ENCODE assay signal across 8 cellular contexts in genomic region chr4:78644744-78645330, GRCh38.
DNase-seq lines count a peak whose midpoint lies in the region; ATAC-seq, FAIRE-seq and TF ChIP-seq lines count a peak whose summit lies in the region.

No MANE protein-coding gene starts in this region.

- H3K27ac ChIP-seq in DOHH2 (ENCODE audit: low read depth, low read length), result no peak overlapping the region
- peak overlapping the region; percentile 92 for H3K27ac ChIP-seq in SJSA1
- no peak overlapping the region for H3K27ac ChIP-seq in GM12878 (ENCODE audit: control insufficient read depth, insufficient read depth)
- H3K27ac ChIP-seq in iPS DF 6.9 (ENCODE audit: low read length), result no peak overlapping the region

- peak; percentile 91 for FAIRE-seq in GM12878 (lab: Jason Lieb, UNC)

- CTCF ChIA-PET in GM12878 (lab: Yijun Ruan, JAX), result interaction anchor here (0.6 to 8.3 kb wide), 28 partner anchors 9 to 246 kb away, joined by 3 to 101 read pairs (median 6); partner anchors contain the start of gene BMP2K

- in situ Hi-C loops in GM12878 (cut with MboI), result no loop called here

- no peak overlapping the region for H2AFZ ChIP-seq in GM12878 (ENCODE audit: control insufficient read depth, low read depth, low read length)

- peak; percentile 87 for TF ChIP-seq RAD21 in GM12878 (IDR thresholded peaks at IDR 0.05; ENCODE audit: insufficient read depth, low read depth, low read length)

- H3K4me3 ChIP-seq in DOHH2 (ENCODE audit: low read length), result no peak overlapping the region
- H3K4me3 ChIP-seq in SJSA1, result no peak overlapping the region
- H3K4me3 ChIP-seq in GM12878, result no peak overlapping the region
- no peak overlapping the region for H3K4me3 ChIP-seq in iPS DF 6.9 (ENCODE audit: low read length)

- DNase-seq in SJSA1 (ENCODE audit: low read depth in 1 of 2, low spot score in 2 of 2) (peak; percentile 52 to 66), GM12878 (ENCODE audit: low read depth, low spot score) (no peak), iPS DF 6.9 (ENCODE audit: low read depth, low spot score) (peak; percentile 27), COLO668 (lab: John Stamatoyannopoulos, UW; ENCODE audit: unreplicated experiment) (no peak)
- peak; percentile 5 to 17 for DNase-seq in stimulated activated CD4-positive, alpha-beta T cell treated with anti-CD3 and anti-CD28 coated beads, Interleukin-12 subunit alpha, Interleukin-12 subunit beta, amount 100 ng/mL, for 24 hours (ENCODE audit: low read depth in 2 of 2)

- H3F3A ChIP-seq in DOHH2 (ENCODE audit: control insufficient read depth, insufficient read depth), result no peaks in the 10 kb centered on the region

- peak; percentile 96 for ATAC-seq in GM19455 (IDR thresholded peaks at IDR 0.05; ENCODE audit: unreplicated experiment)
- peak; percentile 87 for ATAC-seq in HG03460 (IDR thresholded peaks at IDR 0.05; ENCODE audit: unreplicated experiment)
- ATAC-seq in GM12878, result peak; percentile 92

- SMC1A ChIA-PET in GM12878 (lab: Charles Lee; ENCODE audit: uncharacterized antibody, unreplicated experiment), result interaction anchor here (0.8 to 7.7 kb wide), 28 partner anchors 9 to 586 kb away, joined by 3 to 99 read pairs (median 4); no protein-coding TSS in a partner anchor

- no peak overlapping the region for H3K4me2 ChIP-seq in DOHH2 (ENCODE audit: low read length)
- no peak overlapping the region for H3K4me2 ChIP-seq in GM12878 (ENCODE audit: control insufficient read depth, insufficient read depth)

- intact Hi-C loops in GM12878 (cut with micrococcal nuclease; ENCODE audit: unreplicated experiment), result loop anchor here (2.0 to 5.0 kb wide), 2 partner anchors 106 to 132 kb away; partner anchors contain the start of gene BMP2K

- H3K9me3 ChIP-seq in DOHH2 (ENCODE audit: control insufficient read depth, insufficient read depth, low read length) (no peaks in the 10 kb centered on the region), SJSA1 (replicated peaks) (no peaks in the 10 kb centered on the region), GM12878 (replicated peaks; ENCODE audit: control insufficient read depth, insufficient read depth, low read length) (no peaks in the 10 kb centered on the region), iPS DF 6.9 (ENCODE audit: control insufficient read depth, insufficient read depth, low read length) (no peaks in the 10 kb centered on the region)

- TF ChIP-seq CTCF in DOHH2 (IDR thresholded peaks at IDR 0.05; ENCODE audit: low read depth, low read length, poor library complexity, severe bottlenecking), result peak; percentile 70
- TF ChIP-seq CTCF in GM12878 (IDR thresholded peaks at IDR 0.05 in 2 of 3, conservative IDR thresholded peaks at IDR 0.05 in 1 of 3; ENCODE audit: control insufficient read depth in 2 of 3, extremely low read depth in 1 of 3, insufficient read depth in 1 of 3, low read depth in 3 of 3, low read length in 3 of 3), result peak; percentile 78 to 92 (median 92)

- POLR2A ChIA-PET in GM12878 (lab: Charles Lee), result interaction anchor here (0.8 to 2.1 kb wide), 3 partner anchors 18 to 219 kb away, joined by 3 to 6 read pairs (median 5); no protein-coding TSS in a partner anchor

- H3K27me3 ChIP-seq in DOHH2 (ENCODE audit: control insufficient read depth, low read length) (no peaks in the 10 kb centered on the region), SJSA1 (replicated peaks) (no peaks in the 10 kb centered on the region), GM12878 (replicated peaks in 1 of 2; ENCODE audit: control insufficient read depth in 2 of 2, insufficient read depth in 2 of 2, low read length in 1 of 2) (no peaks in the 10 kb centered on the region), iPS DF 6.9 (ENCODE audit: control insufficient read depth, insufficient read depth, low read length) (no peaks in the 10 kb centered on the region)

- TF ChIP-seq EP300 in GM12878 (IDR thresholded peaks at IDR 0.05; ENCODE audit: borderline replicate concordance in 1 of 2, control insufficient read depth in 1 of 2, low read depth in 2 of 2, low read length in 2 of 2), result no peak

- no peak overlapping the region for H3K9ac ChIP-seq in GM12878 (ENCODE audit: control insufficient read depth, insufficient read depth, low read length)

- no peak for TF ChIP-seq POLR2A in GM12878 (IDR thresholded peaks at IDR 0.05; ENCODE audit: low read depth, low read length)

- no peaks in the 10 kb centered on the region for H3K36me3 ChIP-seq in DOHH2 (ENCODE audit: control insufficient read depth, low read length)
- no peaks in the 10 kb centered on the region for H3K36me3 ChIP-seq in SJSA1
- H3K36me3 ChIP-seq in GM12878 (ENCODE audit: control insufficient read depth in 2 of 2, insufficient read depth in 2 of 2, low read length in 1 of 2), result no peaks in the 10 kb centered on the region
- H3K36me3 ChIP-seq in iPS DF 6.9 (ENCODE audit: control insufficient read depth, insufficient read depth, low read length), result no peaks in the 10 kb centered on the region

- no peaks in the 10 kb centered on the region for H3K9me2 ChIP-seq in DOHH2 (replicated peaks; ENCODE audit: control insufficient read depth, low read length)

- no peaks in the 10 kb centered on the region for H3K79me2 ChIP-seq in DOHH2 (ENCODE audit: control insufficient read depth, low read length)
- no peaks in the 10 kb centered on the region for H3K79me2 ChIP-seq in GM12878 (ENCODE audit: control insufficient read depth, insufficient read depth, low read length)

- H4K20me1 ChIP-seq in DOHH2 (ENCODE audit: control insufficient read depth, insufficient read depth, low read depth, low read length) (no peaks in the 10 kb centered on the region), GM12878 (ENCODE audit: control insufficient read depth, insufficient read depth) (no peaks in the 10 kb centered on the region)

- no TSS peak for BruUV-seq in GM12878 (replicated peaks; lab: Mats Ljungman, UMichigan)

- RAD21 ChIA-PET in GM12878 (lab: Charles Lee; ENCODE audit: unreplicated experiment), result interaction anchor here (0.6 to 8.4 kb wide), 22 partner anchors 11 to 585 kb away, joined by 3 to 79 read pairs (median 5); no protein-coding TSS in a partner anchor

- H3K4me1 ChIP-seq in DOHH2 (ENCODE audit: control insufficient read depth, low read length) (peaks cover 9% of the 10 kb centered on the region; the same call in 1 of the 2 replicates), SJSA1 (replicated peaks) (peaks cover 23% of the 10 kb centered on the region), GM12878 (ENCODE audit: control insufficient read depth, insufficient read depth, low read length) (peaks cover 29% of the 10 kb centered on the region), iPS DF 6.9 (ENCODE audit: control insufficient read depth, insufficient read depth, low read length) (no peaks in the 10 kb centered on the region)

- WGBS in GM12878 (ENCODE audit: insufficient coverage, insufficient replicate concordance, low lambda C conversion rate, missing lambda C conversion rate), result 13% methylated on average over 4 of the region's 4 CpGs
- WGBS in iPS DF 6.9 (ENCODE audit: insufficient coverage, insufficient read length), result no CpG with 5 or more reads among the region's 4 CpGs

TF ChIP-seq in GM12878, 131 proteins besides CTCF, POLR2A, EP300 and RAD21 (continues in another document):
- TF ChIP-seq MAX (IDR thresholded peaks at IDR 0.05; ENCODE audit: low read depth, low read length) (no peak), HDAC6 (IDR thresholded peaks at IDR 0.05; ENCODE audit: unreplicated experiment) (no peak), EED (IDR thresholded peaks at IDR 0.05; ENCODE audit: low read depth) (no peak), POLR2AphosphoS2 (IDR thresholded peaks at IDR 0.05; ENCODE audit: low read depth, low read length) (no peak), HDGF (IDR thresholded peaks at IDR 0.05) (no peak), TCF3 (IDR thresholded peaks at IDR 0.05; ENCODE audit: borderline replicate concordance, insufficient read depth, low read depth, low read length) (no peak), CREM (IDR thresholded peaks at IDR 0.05; ENCODE audit: low read depth) (peak; percentile 94), NRF1 (conservative IDR thresholded peaks at IDR 0.05; ENCODE audit: low read depth, low read length) (no peak), TBL1XR1 (IDR thresholded peaks at IDR 0.05; ENCODE audit: low read depth, low read length) (no peak), STAT3 (IDR thresholded peaks at IDR 0.05; ENCODE audit: low read depth, low read length) (no peak), BMI1 (IDR thresholded peaks at IDR 0.05; ENCODE audit: borderline replicate concordance) (no peak), RELA (IDR thresholded peaks at IDR 0.05; ENCODE audit: borderline replicate concordance, partially characterized antibody) (no peak), NR2C2 (IDR thresholded peaks at IDR 0.05; ENCODE audit: borderline replicate concordance, control insufficient read depth, insufficient read length, low read depth) (no peak)

Comparison
In these comparisons a context has a peak if more than half of its experiments do, and no peak if none do; other contexts are left out.
1. DNase-seq: peak in SJSA1 (2 of 2), iPS DF 6.9 (single experiment) and stimulated activated CD4-positive, alpha-beta T cell treated with anti-CD3 and anti-CD28 coated beads, Interleukin-12 subunit alpha, Interleukin-12 subunit beta, amount 100 ng/mL, for 24 hours (2 of 2); none in GM12878 (single experiment) and COLO668 (single experiment).
2. Peak in every context shown above with its lines, with median percentiles within 50 percentile points of each other: ATAC-seq.